ENCODE assay signal across 8 cellular contexts in genomic region chr15:80697316-80697715, GRCh38. TPM values are rescaled to one million over a fixed set of nuclear protein-coding genes. Genes with fewer than 3 reads are reported as not detected.
DNase-seq lines count a peak whose midpoint lies in the region; ATAC-seq and TF ChIP-seq lines count a peak whose summit lies in the region.

No MANE protein-coding gene starts in this region.

- CTCF ChIA-PET in PC-3 (lab: Charles Lee): interaction anchor here (0.9 to 1.8 kb wide), 2 partner anchors 38 to 79 kb away, joined by 3 to 7 read pairs; no protein-coding TSS in a partner anchor

- H3K27ac Mint-ChIP-seq in stimulated activated memory B cell treated with anti-CD40 and anti-IgM and Interleukin-4, amounts not matched to agents 10 μg/mL and 1 μg/mL and 100 μg/mL, for 72 hours: no peak overlapping the region

- no peaks in the 10 kb centered on the region for H3K9me3 ChIP-seq in DOHH2 (ENCODE audit: control insufficient read depth, insufficient read depth, low read length)
- H3K9me3 ChIP-seq in PC-3 (ENCODE audit: low read length): no peaks in the 10 kb centered on the region
- H3K9me3 ChIP-seq in esophagus (ENCODE audit: control insufficient read depth in 2 of 2, insufficient read depth in 1 of 2, low read depth in 1 of 2, low read length in 1 of 2): no peaks in the 10 kb centered on the region
- no peaks in the 10 kb centered on the region for H3K9me3 ChIP-seq in osteoblast (ENCODE audit: low read depth, low read length)

- H3K9me2 ChIP-seq in DOHH2 (replicated peaks; ENCODE audit: control insufficient read depth, low read length): no peaks in the 10 kb centered on the region
- no peaks in the 10 kb centered on the region for H3K9me2 ChIP-seq in PC-3 (replicated peaks; ENCODE audit: low read length)

- H3K4me1 ChIP-seq in DOHH2 (ENCODE audit: control insufficient read depth, low read length) (peaks cover 7% of the 10 kb centered on the region), PC-3 (ENCODE audit: insufficient read depth, low read length) (peaks cover 57% of the 10 kb centered on the region), esophagus (ENCODE audit: control insufficient read depth in 2 of 2, insufficient read depth in 2 of 2, low read length in 1 of 2) (peaks cover 0 to 3% of the 10 kb centered on the region in 2 donors), osteoblast (ENCODE audit: insufficient read depth, low read length) (peaks cover 23% of the 10 kb centered on the region)

- BruUV-seq in PC-3 (replicated peaks; lab: Mats Ljungman, UMichigan): no TSS peak

- intact Hi-C loops in PC-3 (cut with micrococcal nuclease): loop anchor here (2.0 to 5.0 kb wide), 4 partner anchors 35 to 131 kb away; partner anchors contain the start of gene CEMIP

- peaks cover 42% of the 10 kb centered on the region for H3K27me3 ChIP-seq in DOHH2 (ENCODE audit: control insufficient read depth, low read length)
- H3K27me3 ChIP-seq in PC-3 (ENCODE audit: low read length): no peaks in the 10 kb centered on the region
- no peaks in the 10 kb centered on the region for H3K27me3 ChIP-seq in esophagus (ENCODE audit: control insufficient read depth in 1 of 2, insufficient read depth in 2 of 2, low read length in 2 of 2)
- no peaks in the 10 kb centered on the region for H3K27me3 ChIP-seq in osteoblast (ENCODE audit: insufficient read depth, low read length)
- peaks cover 17% of the 10 kb centered on the region for H3K27me3 ChIP-seq in H7 (ENCODE audit: control insufficient read depth, insufficient read depth, low read length)

- H3K4me1 Mint-ChIP-seq in stimulated activated memory B cell treated with anti-CD40 and anti-IgM and Interleukin-4, amounts not matched to agents 10 μg/mL and 1 μg/mL and 100 μg/mL, for 72 hours: peaks cover 23% of the 10 kb centered on the region

- DNase-seq in PC-3: peak; percentile 47
- DNase-seq in osteoblast (ENCODE audit: insufficient read length, low spot score, missing footprints): no peak
- DNase-seq in H7: no peak
- DNase-seq in stimulated activated CD4-positive, alpha-beta T cell treated with anti-CD3 and anti-CD28 coated beads, Interleukin-4, amount 100 ng/mL, for 1 hour: no peak

- TF ChIP-seq CTCF in DOHH2 (IDR thresholded peaks at IDR 0.05; ENCODE audit: low read depth, low read length, poor library complexity, severe bottlenecking): no peak
- TF ChIP-seq CTCF in PC-3 (conservative IDR thresholded peaks at IDR 0.05; ENCODE audit: low read depth, low read length): no peak
- TF ChIP-seq CTCF in osteoblast (IDR thresholded peaks at IDR 0.05; ENCODE audit: extremely low read depth, low read depth, low read length): no peak

- peak overlapping the region; percentile 95 for H3K9ac ChIP-seq in PC-3 (ENCODE audit: low read length)

- peaks cover 4% of the 10 kb centered on the region; the same call in 1 of the 2 replicates for H3F3A ChIP-seq in DOHH2 (ENCODE audit: control insufficient read depth, insufficient read depth)
- H3F3A ChIP-seq in PC-3 (ENCODE audit: low read length, unreplicated experiment): no peaks in the 10 kb centered on the region

- no peak overlapping the region for H2AFZ ChIP-seq in PC-3 (ENCODE audit: low read length)
- H2AFZ ChIP-seq in osteoblast (ENCODE audit: low read length): no peak overlapping the region

- H3K9me3 Mint-ChIP-seq in stimulated activated memory B cell treated with anti-CD40 and anti-IgM and Interleukin-4, amounts not matched to agents 10 μg/mL and 1 μg/mL and 100 μg/mL, for 72 hours: no peaks in the 10 kb centered on the region

- H3K36me3 ChIP-seq in DOHH2 (ENCODE audit: control insufficient read depth, low read length) (no peaks in the 10 kb centered on the region), PC-3 (ENCODE audit: low read depth, low read length) (no peaks in the 10 kb centered on the region), esophagus (ENCODE audit: control insufficient read depth in 2 of 2, insufficient read depth in 2 of 2, low read length in 1 of 2) (no peaks in the 10 kb centered on the region), osteoblast (ENCODE audit: insufficient read depth, low read length) (no peaks in the 10 kb centered on the region), H7 (replicated peaks; ENCODE audit: control insufficient read depth, insufficient read depth, low read length) (no peaks in the 10 kb centered on the region)

- no peaks in the 10 kb centered on the region for H3K36me3 Mint-ChIP-seq in stimulated activated memory B cell treated with anti-CD40 and anti-IgM and Interleukin-4, amounts not matched to agents 10 μg/mL and 1 μg/mL and 100 μg/mL, for 72 hours

- ATAC-seq in PC-3 (no peak), HG03025 (IDR thresholded peaks at IDR 0.05; ENCODE audit: low FRiP score, unreplicated experiment) (no peak)
- ATAC-seq in stimulated activated memory B cell treated with anti-CD40 and anti-IgM and Interleukin-4, amounts not matched to agents 10 μg/mL and 1 μg/mL and 100 μg/mL, for 72 hours: no peak

- H3K4me3 Mint-ChIP-seq in stimulated activated memory B cell treated with anti-CD40 and anti-IgM and Interleukin-4, amounts not matched to agents 10 μg/mL and 1 μg/mL and 100 μg/mL, for 72 hours: no peak overlapping the region

- POLR2A ChIA-PET in PC-3 (lab: Charles Lee; ENCODE audit: unreplicated experiment): no interaction called here

- H3K27me3 Mint-ChIP-seq in stimulated activated memory B cell treated with anti-CD40 and anti-IgM and Interleukin-4, amounts not matched to agents 10 μg/mL and 1 μg/mL and 100 μg/mL, for 72 hours: no peaks in the 10 kb centered on the region

- WGBS in esophagus, 2 donors: 48 to 58% methylated on average over 2 of the region's 2 CpGs

- H3K4me2 ChIP-seq in DOHH2 (ENCODE audit: low read length) (peak overlapping the region; percentile 78; the same call in 1 of the 2 replicates), PC-3 (ENCODE audit: low read length) (peak overlapping the region; percentile 93), osteoblast (ENCODE audit: insufficient read depth, low read length) (peak overlapping the region; percentile 80)

- H3K27ac ChIP-seq in DOHH2 (ENCODE audit: low read depth, low read length): no peak overlapping the region
- H3K27ac ChIP-seq in PC-3 (ENCODE audit: low read length): peak overlapping the region; percentile 76
- no peak overlapping the region for H3K27ac ChIP-seq in esophagus (ENCODE audit: low read depth in 2 of 2, low read length in 1 of 2)
- no peak overlapping the region for H3K27ac ChIP-seq in osteoblast (ENCODE audit: low read depth, low read length)

- H3K79me2 ChIP-seq in DOHH2 (ENCODE audit: control insufficient read depth, low read length) (peaks cover 3% of the 10 kb centered on the region; the same call in 1 of the 2 replicates), PC-3 (ENCODE audit: low read length) (peaks cover 76% of the 10 kb centered on the region), osteoblast (ENCODE audit: insufficient read depth, low read length) (peaks cover 65% of the 10 kb centered on the region)

- H4K20me1 ChIP-seq in DOHH2 (ENCODE audit: control insufficient read depth, insufficient read depth, low read depth, low read length): no peaks in the 10 kb centered on the region
- H4K20me1 ChIP-seq in PC-3 (ENCODE audit: low read length): peaks cover 39% of the 10 kb centered on the region
- peaks cover 51% of the 10 kb centered on the region for H4K20me1 ChIP-seq in osteoblast (ENCODE audit: insufficient read depth, low read length)

- H3K4me3 ChIP-seq in DOHH2 (ENCODE audit: low read length) (no peak overlapping the region; the same call in 1 of the 2 replicates), PC-3 (ENCODE audit: low read length) (peak overlapping the region; percentile 96), esophagus (ENCODE audit: low read depth in 1 of 2, low read length in 2 of 2) (peak overlapping the region; percentile 79 to 87), osteoblast (ENCODE audit: insufficient read depth, low read length) (peak overlapping the region; percentile 76), H7 (ENCODE audit: insufficient read depth, low read depth, low read length) (no peak overlapping the region)

RNA-seq across cellular contexts. Expression of gene ABHD17C, which starts 2.2 kb away (rescaled TPM):
- 10.3 and 14.2 TPM in 2 replicates for total RNA-seq in PC-3 (2014; rRNA removed)
- 10 to 100 TPM; 26.6 to 27.3 TPM for polyA plus RNA-seq in esophagus
- 11.5 and 11.6 TPM in 2 replicates for total RNA-seq in osteoblast
- total RNA-seq in H7 (2014; rRNA removed; shearing (Covaris generic)): 7.2 and 9.8 TPM in 2 replicates

Comparison
In these comparisons a context has a peak if more than half of its experiments do, and no peak if none do; other contexts are left out.
1. H3K4me3 ChIP-seq: peak in PC-3 (single experiment), esophagus (2 of 2) and osteoblast (single experiment); none in DOHH2 (single experiment) and H7 (single experiment).
2. Peak in every context shown above with its lines, with median percentiles within 50 percentile points of each other: H3K4me2 ChIP-seq.